In genomic region chrX:23524467-23524866, GRCh38 we compare ENCODE assay signal across 38 cellular contexts.
"Had no signal": no experiment of that assay in that cellular context is flagged by ENCODE, and none has a peak within 500 bp of the region (broad histone marks: within the 10 kb centered on the region; RNA-seq: fewer than 3 reads in every experiment).

No MANE protein-coding gene starts in this region.

- H3K36me3 ChIP-seq: adrenal gland, ascending aorta, brain microvascular endothelial cell, breast epithelium, cardiac muscle cell had no signal

- H3K9me3 Mint-ChIP-seq: activated naive CD4-positive, alpha-beta T cell treated with anti-CD3 and anti-CD28 coated beads, Interleukin-2, amount 10 ng/mL, durations not matched to agents 7 days and 5 days; activated naive CD4-positive, alpha-beta T cell treated with anti-CD3 and anti-CD28 coated beads, Interleukin-2, amount 50 U/mL, for 24 hours; activated naive CD4-positive, alpha-beta T cell treated with anti-CD3 and anti-CD28 coated beads, Interleukin-2, amount 50 U/mL, for 72 hours; activated naive CD8-positive, alpha-beta T cell treated with anti-CD3 and anti-CD28 coated beads for 36 hours; activated naive CD8-positive, alpha-beta T cell treated with anti-CD3 and anti-CD28 coated beads, Interleukin-2, amount 10 ng/mL, durations not matched to agents 7 days and 5 days; activated naive CD8-positive, alpha-beta T cell treated with anti-CD3 and anti-CD28 coated beads, Interleukin-2, amount 50 U/mL, for 24 hours; activated T-helper 1 cell treated with anti-CD3 and anti-CD28 coated beads, Interleukin-12 subunit alpha, Interleukin-12 subunit beta, Interleukin-2, Interleukin-4 antibody, amounts not matched to agents 30 ng/mL and 10 ng/mL and 1 ng/mL, durations not matched to agents 14 hours and 24 hours and 36 hours; activated T-helper 2 cell treated with anti-CD3 and anti-CD28 coated beads, Interferon-gamma antibody, Interleukin-2, Interleukin-4, amounts not matched to agents 10 μg/mL and 5 μg/mL and 100 μg/mL, durations not matched to agents 14 hours and 24 hours and 36 hours; central memory CD8-positive, alpha-beta T cell had no signal

- H3K27ac Mint-ChIP-seq: activated naive CD4-positive, alpha-beta T cell treated with anti-CD3 and anti-CD28 coated beads for 36 hours; activated naive CD4-positive, alpha-beta T cell treated with anti-CD3 and anti-CD28 coated beads, Interleukin-2, amount 10 ng/mL, durations not matched to agents 7 days and 5 days; activated naive CD4-positive, alpha-beta T cell treated with anti-CD3 and anti-CD28 coated beads, Interleukin-2, amount 50 U/mL, for 24 hours; activated naive CD4-positive, alpha-beta T cell treated with anti-CD3 and anti-CD28 coated beads, Interleukin-2, amount 50 U/mL, for 72 hours; activated naive CD8-positive, alpha-beta T cell; activated naive CD8-positive, alpha-beta T cell treated with anti-CD3 and anti-CD28 coated beads for 36 hours; activated naive CD8-positive, alpha-beta T cell treated with anti-CD3 and anti-CD28 coated beads, Interleukin-2, amount 10 ng/mL, durations not matched to agents 7 days and 5 days; activated naive CD8-positive, alpha-beta T cell treated with anti-CD3 and anti-CD28 coated beads, Interleukin-2, amount 50 U/mL, for 24 hours; activated T-cell treated with anti-CD3 and anti-CD28 coated beads, Interleukin-2, amount 50 U/mL, for 24 hours; activated T-cell treated with anti-CD3 and anti-CD28 coated beads, Interleukin-2, amount 50 U/mL, for 72 hours; activated T-helper 1 cell treated with anti-CD3 and anti-CD28 coated beads, Interleukin-12 subunit alpha, Interleukin-12 subunit beta, Interleukin-2, Interleukin-4 antibody, amounts not matched to agents 30 ng/mL and 10 ng/mL and 1 ng/mL, durations not matched to agents 14 hours and 24 hours and 36 hours; activated T-helper 17 cell treated with anti-CD3 and anti-CD28 coated beads, Interleukin-2, amount 50 U/mL, for 72 hours; activated T-helper 2 cell treated with anti-CD3 and anti-CD28 coated beads, Interferon-gamma antibody, Interleukin-2, Interleukin-4, amounts not matched to agents 10 μg/mL and 5 μg/mL and 100 μg/mL, durations not matched to agents 14 hours and 24 hours and 36 hours; brain had no signal

- H3K27me3 Mint-ChIP-seq: activated naive CD4-positive, alpha-beta T cell treated with anti-CD3 and anti-CD28 coated beads, Interleukin-2, amount 10 ng/mL, durations not matched to agents 7 days and 5 days had no signal

- H3K4me3 Mint-ChIP-seq: activated naive CD4-positive, alpha-beta T cell treated with anti-CD3 and anti-CD28 coated beads for 36 hours; activated naive CD4-positive, alpha-beta T cell treated with anti-CD3 and anti-CD28 coated beads, Interleukin-2, amount 10 ng/mL, durations not matched to agents 7 days and 5 days; activated naive CD4-positive, alpha-beta T cell treated with anti-CD3 and anti-CD28 coated beads, Interleukin-2, amount 50 U/mL, for 24 hours; activated naive CD8-positive, alpha-beta T cell; activated naive CD8-positive, alpha-beta T cell treated with anti-CD3 and anti-CD28 coated beads for 36 hours; activated naive CD8-positive, alpha-beta T cell treated with anti-CD3 and anti-CD28 coated beads, Interleukin-2, amount 10 ng/mL, durations not matched to agents 7 days and 5 days; activated naive CD8-positive, alpha-beta T cell treated with anti-CD3 and anti-CD28 coated beads, Interleukin-2, amount 50 U/mL, for 24 hours; activated T-cell treated with anti-CD3 and anti-CD28 coated beads, Interleukin-2, amount 50 U/mL, for 24 hours; activated T-cell treated with anti-CD3 and anti-CD28 coated beads, Interleukin-2, amount 50 U/mL, for 4 hours; activated T-cell treated with anti-CD3 and anti-CD28 coated beads, Interleukin-2, amount 50 U/mL, for 72 hours; activated T-helper 1 cell treated with anti-CD3 and anti-CD28 coated beads, Interleukin-12 subunit alpha, Interleukin-12 subunit beta, Interleukin-2, Interleukin-4 antibody, amounts not matched to agents 30 ng/mL and 10 ng/mL and 1 ng/mL, durations not matched to agents 14 hours and 24 hours and 36 hours; activated T-helper 17 cell treated with anti-CD3 and anti-CD28 coated beads, Interleukin-2, amount 50 U/mL, for 72 hours; brain; central memory CD8-positive, alpha-beta T cell had no signal

- H3K4me3 ChIP-seq: adrenal gland, ascending aorta, body of pancreas, breast epithelium, cardiac muscle cell had no signal

- ATAC-seq: activated naive CD4-positive, alpha-beta T cell treated with anti-CD3 and anti-CD28 coated beads, Interleukin-2, amount 50 U/mL, for 72 hours; activated naive CD8-positive, alpha-beta T cell treated with anti-CD3 and anti-CD28 coated beads, Interleukin-2, amount 50 U/mL, for 24 hours; activated T-cell treated with anti-CD3 and anti-CD28 coated beads, Interleukin-2, amount 50 U/mL, for 4 hours; activated T-cell treated with anti-CD3 and anti-CD28 coated beads, Interleukin-2, amount 50 U/mL, for 72 hours; activated T-helper 17 cell treated with anti-CD3 and anti-CD28 coated beads, Interleukin-2, amount 50 U/mL, for 72 hours; body of pancreas had no signal

- H3K9me3 ChIP-seq: adrenal gland, body of pancreas had no signal

- DNase-seq: activated effector memory CD4-positive, alpha-beta T cell treated with anti-CD3 and anti-CD28 coated beads, Interleukin-2, amount 50 U/mL, for 16 hours; activated effector memory CD4-positive, alpha-beta T cell treated with Interleukin-2 at 50 U/mL for 16 hours; activated gamma-delta T cell; activated gamma-delta T cell treated with Interleukin-2 at 50 U/mL for 16 hours; activated naive CD4-positive, alpha-beta T cell; activated naive CD4-positive, alpha-beta T cell treated with anti-CD3 and anti-CD28 coated beads for 36 hours; activated naive CD4-positive, alpha-beta T cell treated with anti-CD3 and anti-CD28 coated beads, Interleukin-2, amount 10 ng/mL, durations not matched to agents 7 days and 5 days; activated naive CD4-positive, alpha-beta T cell treated with anti-CD3 and anti-CD28 coated beads, Interleukin-2, amount 50 U/mL, for 16 hours; activated naive CD4-positive, alpha-beta T cell treated with Interleukin-2 at 50 U/mL for 16 hours; activated naive CD8-positive, alpha-beta T cell treated with anti-CD3 and anti-CD28 coated beads for 36 hours; activated naive CD8-positive, alpha-beta T cell treated with anti-CD3 and anti-CD28 coated beads, Interleukin-2, amount 10 ng/mL, durations not matched to agents 7 days and 5 days; activated naive CD8-positive, alpha-beta T cell treated with anti-CD3 and anti-CD28 coated beads, Interleukin-2, amount 50 U/mL, for 24 hours; activated T-cell treated with anti-CD3 and anti-CD28 coated beads, Interleukin-2, amount 50 U/mL, for 1 hour; activated T-cell treated with anti-CD3 and anti-CD28 coated beads, Interleukin-2, amount 50 U/mL, for 24 hours; activated T-cell treated with anti-CD3 and anti-CD28 coated beads, Interleukin-2, amount 50 U/mL, for 4 hours; activated T-cell treated with anti-CD3 and anti-CD28 coated beads, Interleukin-2, amount 50 U/mL, for 48 hours; activated T-cell treated with anti-CD3 and anti-CD28 coated beads, Interleukin-2, amount 50 U/mL, for 72 hours; adrenal gland; amniotic stem cell; amygdala; anterior cingulate cortex; aorta; body of pancreas; brain microvascular endothelial cell; caudate nucleus; central memory CD4-positive, alpha-beta T cell; cerebellar nuclear complex had no signal

- H3K27ac ChIP-seq: adrenal gland, ascending aorta, body of pancreas, brain microvascular endothelial cell, cardiac muscle cell had no signal

- H3K4me1 ChIP-seq: adrenal gland, ascending aorta, body of pancreas, breast epithelium had no signal

- H3K36me3 Mint-ChIP-seq: activated naive CD4-positive, alpha-beta T cell treated with anti-CD3 and anti-CD28 coated beads, Interleukin-2, amount 10 ng/mL, durations not matched to agents 7 days and 5 days; activated naive CD4-positive, alpha-beta T cell treated with anti-CD3 and anti-CD28 coated beads, Interleukin-2, amount 50 U/mL, for 24 hours; activated naive CD4-positive, alpha-beta T cell treated with anti-CD3 and anti-CD28 coated beads, Interleukin-2, amount 50 U/mL, for 72 hours; activated naive CD8-positive, alpha-beta T cell; activated naive CD8-positive, alpha-beta T cell treated with anti-CD3 and anti-CD28 coated beads for 36 hours; activated naive CD8-positive, alpha-beta T cell treated with anti-CD3 and anti-CD28 coated beads, Interleukin-2, amount 10 ng/mL, durations not matched to agents 7 days and 5 days; brain had no signal

- H3K27me3 ChIP-seq: adrenal gland, ascending aorta, body of pancreas, brain microvascular endothelial cell, cardiac muscle cell had no signal

- H3K4me1 Mint-ChIP-seq: activated naive CD4-positive, alpha-beta T cell treated with anti-CD3 and anti-CD28 coated beads, Interleukin-2, amount 10 ng/mL, durations not matched to agents 7 days and 5 days; activated naive CD4-positive, alpha-beta T cell treated with anti-CD3 and anti-CD28 coated beads, Interleukin-2, amount 50 U/mL, for 24 hours; activated naive CD8-positive, alpha-beta T cell treated with anti-CD3 and anti-CD28 coated beads for 36 hours; activated naive CD8-positive, alpha-beta T cell treated with anti-CD3 and anti-CD28 coated beads, Interleukin-2, amount 10 ng/mL, durations not matched to agents 7 days and 5 days; activated naive CD8-positive, alpha-beta T cell treated with anti-CD3 and anti-CD28 coated beads, Interleukin-2, amount 50 U/mL, for 24 hours; activated T-helper 17 cell treated with anti-CD3 and anti-CD28 coated beads, Interleukin-2, amount 50 U/mL, for 72 hours; brain; central memory CD8-positive, alpha-beta T cell had no signal
